Comparison of ENCODE assay signal across 12 cellular contexts in genomic region chr6:44976677-44977405, GRCh38.
DNase-seq lines count a peak whose midpoint lies in the region; ATAC-seq, FAIRE-seq and TF ChIP-seq lines count a peak whose summit lies in the region.
"Had no signal": no experiment of that assay in that cellular context is flagged by ENCODE, and none has a peak within 500 bp of the region (broad histone marks: within the 10 kb centered on the region; RNA-seq: fewer than 3 reads in every experiment).

No MANE protein-coding gene starts in this region.

- dilution Hi-C loops in IMR-90 (cut with HindIII; ENCODE audit: low sequenced_read_pairs, unreplicated experiment): no loop called here

- H3K9me3 Mint-ChIP-seq in activated naive CD4-positive, alpha-beta T cell treated with anti-CD3 and anti-CD28 coated beads, Interleukin-2, amount 10 ng/mL, durations not matched to agents 7 days and 5 days: peaks cover 23% of the 10 kb centered on the region
- H3K9me3 Mint-ChIP-seq in activated naive CD8-positive, alpha-beta T cell treated with anti-CD3 and anti-CD28 coated beads, Interleukin-2, amount 50 U/mL, for 24 hours: peaks cover 20% of the 10 kb centered on the region
- H3K9me3 Mint-ChIP-seq in stimulated activated naive CD8-positive, alpha-beta T cell treated with anti-CD3 and anti-CD28 coated beads, Interleukin-15, Interleukin-2, amounts not matched to agents 100 ng/mL and 50 ng/mL, for 24 hours: peaks cover 20% of the 10 kb centered on the region

- no peak overlapping the region for H4K8ac ChIP-seq in IMR-90 (ENCODE audit: low read depth in 2 of 2, low read length in 2 of 2)

- no peak overlapping the region for H3K56ac ChIP-seq in IMR-90 (ENCODE audit: extremely low read depth, insufficient read depth, low read length)

- H3K4me1 Mint-ChIP-seq in activated naive CD4-positive, alpha-beta T cell treated with anti-CD3 and anti-CD28 coated beads, Interleukin-2, amount 10 ng/mL, durations not matched to agents 7 days and 5 days: peaks cover 36% of the 10 kb centered on the region
- H3K4me1 Mint-ChIP-seq in activated naive CD8-positive, alpha-beta T cell treated with anti-CD3 and anti-CD28 coated beads, Interleukin-2, amount 50 U/mL, for 24 hours: peaks cover 59% of the 10 kb centered on the region
- H3K4me1 Mint-ChIP-seq in stimulated activated naive CD8-positive, alpha-beta T cell treated with anti-CD3 and anti-CD28 coated beads, Interleukin-15, Interleukin-2, amounts not matched to agents 100 ng/mL and 50 ng/mL, for 24 hours (ENCODE audit: low read depth): peaks cover 55% of the 10 kb centered on the region

- H2BK5ac ChIP-seq in IMR-90 (ENCODE audit: low read depth, low read length, poor library complexity, severe bottlenecking): no peak overlapping the region

- no peak overlapping the region for H2AFZ ChIP-seq in IMR-90 (replicated peaks; ENCODE audit: low read length, poor library complexity)

- in situ Hi-C loops in IMR-90 (cut with MboI; ENCODE audit: low sequenced_read_pairs): no loop called here

- no peak overlapping the region for H3K23ac ChIP-seq in IMR-90 (ENCODE audit: low read depth, low read length)

- no peak for DNase-seq in activated naive CD4-positive, alpha-beta T cell treated with anti-CD3 and anti-CD28 coated beads, Interleukin-2, amount 10 ng/mL, durations not matched to agents 7 days and 5 days
- no peak for DNase-seq in activated naive CD4-positive, alpha-beta T cell (lab: John Stamatoyannopoulos, UW)
- peak; percentile 12 for DNase-seq in IMR-90
- DNase-seq in activated naive CD8-positive, alpha-beta T cell treated with anti-CD3 and anti-CD28 coated beads, Interleukin-2, amount 50 U/mL, for 24 hours: no peak
- DNase-seq in coronary artery (ENCODE audit: low spot score): no peak
- DNase-seq in RCC 7860 (ENCODE audit: low spot score): no peak
- DNase-seq: AML-193, NCI-H524 treated with DMSO at 0.1 percent for 48 hours had no signal

- H3K4me3 ChIP-seq in IMR-90 (ENCODE audit: insufficient read depth, low read depth, low read length): no peak overlapping the region
- no peak overlapping the region for H3K4me3 ChIP-seq in coronary artery

- no peak overlapping the region for H2AK5ac ChIP-seq in IMR-90 (ENCODE audit: low read depth, low read length)

- no peak overlapping the region for H2BK20ac ChIP-seq in IMR-90 (ENCODE audit: low read depth, low read length)

- no peak for FAIRE-seq in RCC 7860 (lab: Jason Lieb, UNC)
- FAIRE-seq: frontal cortex had no signal

- H3K79me1 ChIP-seq in IMR-90 (ENCODE audit: low read depth in 1 of 2, low read length in 2 of 2): no peaks in the 10 kb centered on the region

- intact Hi-C loops in IMR-90 (cut with micrococcal nuclease): no loop called here

- CTCF ChIA-PET in activated naive CD4-positive, alpha-beta T cell treated with anti-CD3 and anti-CD28 coated beads, Interleukin-2, amount 10 ng/mL, durations not matched to agents 7 days and 5 days (lab: Charles Lee): interaction anchor here (0.9 to 1.5 kb wide), 3 partner anchors 24 to 129 kb away, joined by 3 to 5 read pairs (median 3); no protein-coding TSS in a partner anchor
- CTCF ChIA-PET in IMR-90 (lab: Yijun Ruan, JAX): interaction anchor here (1.2 kb wide), 1 partner anchor 12 kb away, joined by 5 read pairs; no protein-coding TSS in a partner anchor

- no peak overlapping the region for H2BK120ac ChIP-seq in IMR-90 (ENCODE audit: low read depth, low read length)

- TF ChIP-seq RAD21 in IMR-90 (IDR thresholded peaks at IDR 0.05; ENCODE audit: low read length): no peak

- H3K36me3 ChIP-seq in IMR-90 (ENCODE audit: control insufficient read depth, insufficient read depth, low read length): no peaks in the 10 kb centered on the region

- H3K9ac ChIP-seq in IMR-90 (ENCODE audit: low read depth, low read length): no peak overlapping the region

- H3K4me1 ChIP-seq in IMR-90 (ENCODE audit: control insufficient read depth, insufficient read depth, low read length): no peaks in the 10 kb centered on the region

- BruUV-seq in IMR-90 (replicated peaks; lab: Mats Ljungman, UMichigan): no TSS peak

- H3K36me3 Mint-ChIP-seq in activated naive CD4-positive, alpha-beta T cell treated with anti-CD3 and anti-CD28 coated beads, Interleukin-2, amount 10 ng/mL, durations not matched to agents 7 days and 5 days: peaks cover 22% of the 10 kb centered on the region
- H3K36me3 Mint-ChIP-seq in activated naive CD8-positive, alpha-beta T cell treated with anti-CD3 and anti-CD28 coated beads, Interleukin-2, amount 50 U/mL, for 24 hours (ENCODE audit: low read depth): peaks cover 33% of the 10 kb centered on the region
- H3K36me3 Mint-ChIP-seq in stimulated activated naive CD8-positive, alpha-beta T cell treated with anti-CD3 and anti-CD28 coated beads, Interleukin-15, Interleukin-2, amounts not matched to agents 100 ng/mL and 50 ng/mL, for 24 hours (ENCODE audit: low read depth): peaks cover 30% of the 10 kb centered on the region

- POLR2A ChIA-PET in IMR-90 (lab: Charles Lee; ENCODE audit: unreplicated experiment): interaction anchor here (0.6 kb wide), 1 partner anchor 717 kb away, joined by 4 read pairs; no protein-coding TSS in a partner anchor

- H3K27ac Mint-ChIP-seq in activated naive CD4-positive, alpha-beta T cell treated with anti-CD3 and anti-CD28 coated beads, Interleukin-2, amount 10 ng/mL, durations not matched to agents 7 days and 5 days: peak overlapping the region; percentile 91
- H3K27ac Mint-ChIP-seq in activated naive CD8-positive, alpha-beta T cell treated with anti-CD3 and anti-CD28 coated beads, Interleukin-2, amount 50 U/mL, for 24 hours: peak overlapping the region; percentile 91
- peak overlapping the region; percentile 86 for H3K27ac Mint-ChIP-seq in stimulated activated naive CD8-positive, alpha-beta T cell treated with anti-CD3 and anti-CD28 coated beads, Interleukin-15, Interleukin-2, amounts not matched to agents 100 ng/mL and 50 ng/mL, for 24 hours
- H3K27ac Mint-ChIP-seq: memory B cell had no signal

- H3K27me3 ChIP-seq in IMR-90 (ENCODE audit: control insufficient read depth, insufficient read depth, low read length): no peaks in the 10 kb centered on the region

- no peak overlapping the region for H3K4me3 Mint-ChIP-seq in activated naive CD4-positive, alpha-beta T cell treated with anti-CD3 and anti-CD28 coated beads, Interleukin-2, amount 10 ng/mL, durations not matched to agents 7 days and 5 days
- H3K4me3 Mint-ChIP-seq in activated naive CD8-positive, alpha-beta T cell treated with anti-CD3 and anti-CD28 coated beads, Interleukin-2, amount 50 U/mL, for 24 hours: peak overlapping the region; percentile 35
- H3K4me3 Mint-ChIP-seq in stimulated activated naive CD8-positive, alpha-beta T cell treated with anti-CD3 and anti-CD28 coated beads, Interleukin-15, Interleukin-2, amounts not matched to agents 100 ng/mL and 50 ng/mL, for 24 hours: peak overlapping the region; percentile 5
- H3K4me3 Mint-ChIP-seq: memory B cell had no signal

- H3K4ac ChIP-seq in IMR-90 (ENCODE audit: low read depth, low read length): no peak overlapping the region

- TF ChIP-seq POLR2A in IMR-90 (IDR thresholded peaks at IDR 0.05; ENCODE audit: low read depth, low read length): no peak

- peaks cover 3% of the 10 kb centered on the region; the same call in 1 of the 2 replicates for H3K9me3 ChIP-seq in IMR-90 (ENCODE audit: control insufficient read depth, insufficient read depth, low read length)

- H3K9me1 ChIP-seq in IMR-90 (ENCODE audit: insufficient read depth, low read length): no peaks in the 10 kb centered on the region

- no peak for TF ChIP-seq CTCF in IMR-90 (conservative IDR thresholded peaks at IDR 0.05; ENCODE audit: low read depth, low read length)
- TF ChIP-seq CTCF in coronary artery (IDR thresholded peaks at IDR 0.05): no peak

- no peak overlapping the region for H3K18ac ChIP-seq in IMR-90 (ENCODE audit: low read depth, low read length)

- no peak overlapping the region for H3K14ac ChIP-seq in IMR-90 (replicated peaks; ENCODE audit: low read depth, low read length)

- ATAC-seq in IMR-90 (ENCODE audit: low read depth): no peak
- peak; percentile 84 for ATAC-seq in activated naive CD8-positive, alpha-beta T cell treated with anti-CD3 and anti-CD28 coated beads, Interleukin-2, amount 50 U/mL, for 24 hours
- no peak for ATAC-seq in GM18519 (IDR thresholded peaks at IDR 0.05; ENCODE audit: low FRiP score, unreplicated experiment)

- no peak overlapping the region for H3K4me2 ChIP-seq in IMR-90 (ENCODE audit: low read depth, low read length)

- no peak overlapping the region for H4K5ac ChIP-seq in IMR-90 (ENCODE audit: low read depth, low read length)

- H4K20me1 ChIP-seq in IMR-90 (ENCODE audit: insufficient read depth, low read length): no peaks in the 10 kb centered on the region

- H2AK9ac ChIP-seq in IMR-90 (replicated peaks; ENCODE audit: low read depth, low read length, poor library complexity): no peak overlapping the region

- no peaks in the 10 kb centered on the region for H3K27me3 Mint-ChIP-seq in activated naive CD4-positive, alpha-beta T cell treated with anti-CD3 and anti-CD28 coated beads, Interleukin-2, amount 10 ng/mL, durations not matched to agents 7 days and 5 days
- H3K27me3 Mint-ChIP-seq in activated naive CD8-positive, alpha-beta T cell treated with anti-CD3 and anti-CD28 coated beads, Interleukin-2, amount 50 U/mL, for 24 hours: no peaks in the 10 kb centered on the region
- no peaks in the 10 kb centered on the region for H3K27me3 Mint-ChIP-seq in stimulated activated naive CD8-positive, alpha-beta T cell treated with anti-CD3 and anti-CD28 coated beads, Interleukin-15, Interleukin-2, amounts not matched to agents 100 ng/mL and 50 ng/mL, for 24 hours
- H3K27me3 Mint-ChIP-seq: memory B cell had no signal

- no peak overlapping the region for H3K27ac ChIP-seq in IMR-90 (ENCODE audit: insufficient read depth, low read length)
- no peak overlapping the region for H3K27ac ChIP-seq in coronary artery

- H4K91ac ChIP-seq in IMR-90 (ENCODE audit: insufficient read depth, low read depth, low read length): no peak overlapping the region

- no peak overlapping the region for H2BK15ac ChIP-seq in IMR-90 (ENCODE audit: low read depth, low read length)

TF ChIP-seq in IMR-90, 13 proteins besides CTCF, POLR2A, EP300 and RAD21 (continues in another document):
- TF ChIP-seq MAFK (IDR thresholded peaks at IDR 0.05; ENCODE audit: low read depth, low read length): no peak
- no peak for TF ChIP-seq CEBPB (IDR thresholded peaks at IDR 0.05; ENCODE audit: low read depth, low read length)
- no peak for TF ChIP-seq MAZ (IDR thresholded peaks at IDR 0.05; ENCODE audit: borderline replicate concordance, low read depth, low read length)
- no peak for TF ChIP-seq BHLHE40 (IDR thresholded peaks at IDR 0.05; ENCODE audit: low read depth, low read length)
- TF ChIP-seq RCOR1 (IDR thresholded peaks at IDR 0.05; ENCODE audit: insufficient replicate concordance, low read length): no peak
- no peak for TF ChIP-seq USF2 (IDR thresholded peaks at IDR 0.05; ENCODE audit: low read depth, low read length)
